In the genomic region with DNA sequence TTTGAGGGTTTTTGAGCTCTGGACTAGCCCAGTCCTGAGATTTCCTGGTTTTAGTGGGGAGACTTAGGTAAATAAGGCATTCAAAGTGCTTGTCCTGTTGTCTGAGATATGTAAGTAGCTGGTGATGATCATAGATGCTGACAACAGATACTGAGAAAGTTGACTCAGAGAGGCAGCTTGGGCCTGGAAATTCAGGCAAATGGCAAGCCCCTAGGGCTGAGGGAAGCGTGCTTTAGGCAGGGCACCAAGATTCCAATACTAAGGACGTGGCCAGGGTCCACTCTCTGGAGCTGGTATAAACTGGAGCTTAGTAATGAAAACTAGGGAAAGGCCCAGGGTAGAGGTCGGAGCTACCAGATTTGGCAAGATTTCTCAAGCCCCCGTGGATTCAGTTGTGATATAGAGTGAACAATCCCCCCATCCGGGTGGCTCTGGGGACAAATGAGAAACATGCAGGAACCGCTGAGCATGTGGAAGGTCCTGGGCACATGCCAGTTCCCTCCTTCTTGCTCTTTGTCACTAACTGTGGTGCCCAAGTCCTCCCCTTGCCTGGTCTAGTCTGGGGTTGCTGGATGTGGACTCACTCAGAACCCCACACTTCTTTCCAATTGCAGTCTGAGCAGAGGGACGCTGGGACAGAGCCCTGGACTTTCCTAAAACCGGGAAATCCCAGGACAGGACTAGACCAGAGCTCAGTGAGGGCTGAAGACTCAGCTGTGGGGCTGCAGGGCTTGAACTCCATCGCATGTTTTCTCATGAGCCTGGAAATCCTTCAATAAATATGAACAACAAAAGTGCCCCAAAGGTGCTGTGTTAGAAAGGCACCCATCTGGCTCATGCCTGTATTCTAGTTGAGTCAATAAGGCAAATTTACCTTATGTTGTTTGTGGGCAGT, we compare ENCODE assay signal across 27 cellular contexts. TPM values are rescaled to one million over a fixed set of nuclear protein-coding genes. Genes with fewer than 3 reads are reported as not detected.
"Had no signal": no experiment of that assay in that cellular context is flagged by ENCODE, and none has a peak within 500 bp of the region (broad histone marks: within the 10 kb centered on the region; RNA-seq: fewer than 3 reads in every experiment).

No MANE protein-coding gene starts in this region.

- FAIRE-seq: islet of Langerhans, TTC549 had no signal

- H3K4me3 Mint-ChIP-seq: activated CD4-positive, alpha-beta memory T cell treated with anti-CD3 and anti-CD28 coated beads, Interleukin-2, amount 10 ng/mL, durations not matched to agents 7 days and 5 days; activated CD4-positive, alpha-beta T cell treated with anti-CD3 and anti-CD28 coated beads for 36 hours; activated naive CD8-positive, alpha-beta T cell treated with anti-CD3 and anti-CD28 coated beads for 36 hours; activated T-helper 17 cell treated with anti-CD3 and anti-CD28 coated beads, Interleukin-2, amount 50 U/mL, for 72 hours; brain; endodermal cell; neural crest cell; stimulated activated naive CD8-positive, alpha-beta T cell treated with anti-CD3 and anti-CD28 coated beads, Interleukin-15, amount 100 ng/mL, for 72 hours; T-helper 2 cell treated with Interferon-gamma antibody and Interleukin-4, amounts not matched to agents 5 μg/mL and 100 μg/mL, for 36 hours had no signal

- H3K4me2 ChIP-seq: smooth muscle cell had no signal

- H3K36me3 Mint-ChIP-seq: activated naive CD8-positive, alpha-beta T cell treated with anti-CD3 and anti-CD28 coated beads for 36 hours; brain had no signal

- DNase-seq: activated CD4-positive, alpha-beta memory T cell treated with anti-CD3 and anti-CD28 coated beads, Interleukin-2, amount 10 ng/mL, durations not matched to agents 7 days and 5 days; activated CD4-positive, alpha-beta T cell treated with anti-CD3 and anti-CD28 coated beads for 36 hours; activated naive CD4-positive, alpha-beta T cell; activated naive CD8-positive, alpha-beta T cell treated with anti-CD3 and anti-CD28 coated beads for 36 hours; activated T-cell treated with anti-CD3 and anti-CD28 coated beads, Interleukin-2, amount 50 U/mL, for 1 hour; amniotic stem cell; caudate nucleus; endodermal cell; foreskin keratinocyte; glutamatergic neuron; hippocampal formation; left lung; mammary epithelial cell; stimulated activated CD4-positive, alpha-beta T cell treated with anti-CD3 and anti-CD28 coated beads, Interleukin-4, amount 100 ng/mL, for 1 hour; stimulated activated naive CD8-positive, alpha-beta T cell treated with anti-CD3 and anti-CD28 coated beads, Interleukin-15, amount 100 ng/mL, for 72 hours; upper lobe of left lung had no signal

- H3K27ac Mint-ChIP-seq: activated CD4-positive, alpha-beta memory T cell treated with anti-CD3 and anti-CD28 coated beads, Interleukin-2, amount 10 ng/mL, durations not matched to agents 7 days and 5 days; activated CD4-positive, alpha-beta T cell treated with anti-CD3 and anti-CD28 coated beads for 36 hours; activated naive CD8-positive, alpha-beta T cell treated with anti-CD3 and anti-CD28 coated beads for 36 hours; activated T-helper 17 cell treated with anti-CD3 and anti-CD28 coated beads, Interleukin-2, amount 50 U/mL, for 72 hours; brain; endodermal cell; T-helper 2 cell treated with Interferon-gamma antibody and Interleukin-4, amounts not matched to agents 5 μg/mL and 100 μg/mL, for 36 hours had no signal

- H3K4me1 ChIP-seq: suprapubic skin had no signal

- H3K27me3 ChIP-seq: foreskin keratinocyte, suprapubic skin, upper lobe of left lung had no signal

- H3K9me3 ChIP-seq: left lung, suprapubic skin, upper lobe of left lung had no signal

- H3K36me3 ChIP-seq: left lung, suprapubic skin, upper lobe of left lung had no signal

- ATAC-seq: activated CD4-positive, alpha-beta T cell treated with anti-CD3 and anti-CD28 coated beads for 36 hours; activated T-helper 17 cell treated with anti-CD3 and anti-CD28 coated beads, Interleukin-2, amount 50 U/mL, for 72 hours; foreskin keratinocyte; left lung; sciatic nerve; stimulated activated naive CD8-positive, alpha-beta T cell treated with anti-CD3 and anti-CD28 coated beads, Interleukin-15, amount 100 ng/mL, for 72 hours had no signal

- H3K9me3 Mint-ChIP-seq: activated CD4-positive, alpha-beta memory T cell treated with anti-CD3 and anti-CD28 coated beads, Interleukin-2, amount 10 ng/mL, durations not matched to agents 7 days and 5 days; activated naive CD8-positive, alpha-beta T cell treated with anti-CD3 and anti-CD28 coated beads for 36 hours; activated T-helper 17 cell treated with anti-CD3 and anti-CD28 coated beads, Interleukin-2, amount 50 U/mL, for 72 hours; brain; endodermal cell; neural crest cell; stimulated activated naive CD8-positive, alpha-beta T cell treated with anti-CD3 and anti-CD28 coated beads, Interleukin-15, amount 100 ng/mL, for 72 hours; T-helper 2 cell treated with Interferon-gamma antibody and Interleukin-4, amounts not matched to agents 5 μg/mL and 100 μg/mL, for 36 hours had no signal

- H3K27ac ChIP-seq: epithelial cell of prostate, foreskin keratinocyte, left lung, suprapubic skin, upper lobe of left lung had no signal

- H3K4me1 Mint-ChIP-seq: activated CD4-positive, alpha-beta T cell treated with anti-CD3 and anti-CD28 coated beads for 36 hours; activated naive CD8-positive, alpha-beta T cell treated with anti-CD3 and anti-CD28 coated beads for 36 hours; activated T-helper 17 cell treated with anti-CD3 and anti-CD28 coated beads, Interleukin-2, amount 50 U/mL, for 72 hours; brain; neural crest cell; stimulated activated naive CD8-positive, alpha-beta T cell treated with anti-CD3 and anti-CD28 coated beads, Interleukin-15, amount 100 ng/mL, for 72 hours had no signal

- H3K4me3 ChIP-seq: left lung, smooth muscle cell, suprapubic skin, upper lobe of left lung had no signal

RNA-seq across cellular contexts. Expression of gene SLC22A3, which starts 10.3 kb away (rescaled TPM):
- total RNA-seq: activated CD4-positive, alpha-beta memory T cell treated with anti-CD3 and anti-CD28 coated beads, Interleukin-2, amount 10 ng/mL, durations not matched to agents 7 days and 5 days; activated CD4-positive, alpha-beta T cell treated with anti-CD3 and anti-CD28 coated beads for 36 hours; activated naive CD8-positive, alpha-beta T cell treated with anti-CD3 and anti-CD28 coated beads for 36 hours; mononuclear cell had no signal
